ENCODE assay signal across 11 cellular contexts in genomic region chr2:727071-727470, GRCh38. TPM values are rescaled to one million over a fixed set of nuclear protein-coding genes. Genes with fewer than 3 reads are reported as not detected.
DNase-seq lines count a peak whose midpoint lies in the region; ATAC-seq and TF ChIP-seq lines count a peak whose summit lies in the region.
"Had no signal": no experiment of that assay in that cellular context is flagged by ENCODE, and none has a peak within 500 bp of the region (broad histone marks: within the 10 kb centered on the region; RNA-seq: fewer than 3 reads in every experiment).

No MANE protein-coding gene starts in this region.

- no peak overlapping the region for H3K27ac ChIP-seq in transverse colon
- H3K27ac ChIP-seq: upper lobe of right lung had no signal

- intact Hi-C loops in left colon (cut with DNase I, micrococcal nuclease): no loop called here
- intact Hi-C loops in transverse colon (cut with DNase I; ENCODE audit: low total_unique reads): no loop called here

- DNase-seq in GM13977 (ENCODE audit: low spot score) (peak; percentile 47), NCI-H1694 treated with DMSO at 0.1 percent for 48 hours (lab: John Stamatoyannopoulos, UW) (no peak), left colon (no peak), transverse colon (no peak), COR-L47 (lab: John Stamatoyannopoulos, UW) (no peak)
- DNase-seq: activated CD4-positive, alpha-beta T cell treated with anti-CD3 and anti-CD28 coated beads, Interleukin-2, amount 10 ng/mL, durations not matched to agents 24 days and 14 days; NCI-H1048; upper lobe of right lung had no signal

- no peak for TF ChIP-seq EP300 in transverse colon (IDR thresholded peaks at IDR 0.05; ENCODE audit: low read depth)

- no peaks in the 10 kb centered on the region for H3K9me3 ChIP-seq in transverse colon
- H3K9me3 ChIP-seq: upper lobe of right lung had no signal

- in situ Hi-C loops in GM13977 (cut with MboI; ENCODE audit: low pct_unique_long_range_greater_than_20kb, low sequenced_read_pairs, unreplicated experiment): no loop called here
- in situ Hi-C loops in transverse colon (cut with MboI; ENCODE audit: low pct_ligation_motif_present in 1 of 4, low pct_unique_long_range_greater_than_20kb in 1 of 4, low sequenced_read_pairs in 3 of 4): no loop called here

- 57 to 70% methylated on average over 6 of the region's 6 CpGs for WGBS in transverse colon (ENCODE audit: low coverage in 1 of 2), 2 donors

- no peaks in the 10 kb centered on the region for H3K4me1 ChIP-seq in transverse colon
- H3K4me1 ChIP-seq: upper lobe of right lung had no signal

- peak; percentile 71 for ATAC-seq in GM19372 (IDR thresholded peaks at IDR 0.05; ENCODE audit: low read depth, unreplicated experiment)
- ATAC-seq in HG02759 (IDR thresholded peaks at IDR 0.05; ENCODE audit: unreplicated experiment): peak; percentile 75
- peak; percentile 71 for ATAC-seq in HG03439 (IDR thresholded peaks at IDR 0.05; ENCODE audit: unreplicated experiment)
- no peak for ATAC-seq in left colon

- TF ChIP-seq POLR2A in transverse colon (IDR thresholded peaks at IDR 0.05): no peak

- TF ChIP-seq CTCF in GM13977 (IDR thresholded peaks at IDR 0.05; ENCODE audit: extremely low read depth, insufficient read depth, missing control alignments): no peak
- no peak for TF ChIP-seq CTCF in transverse colon (IDR thresholded peaks at IDR 0.05)

- H3K4me3 ChIP-seq in transverse colon: no peak overlapping the region
- H3K4me3 ChIP-seq: upper lobe of right lung had no signal

- no peaks in the 10 kb centered on the region for H3K36me3 ChIP-seq in transverse colon
- H3K36me3 ChIP-seq: upper lobe of right lung had no signal

- peaks cover 7% of the 10 kb centered on the region for H3K27me3 ChIP-seq in transverse colon
- H3K27me3 ChIP-seq: upper lobe of right lung had no signal

RNA-seq across cellular contexts. Expression of gene TMEM18, which starts 49.9 kb away (rescaled TPM):
- 10 to 100 TPM; 17.7 to 19.8 TPM for total RNA-seq in left colon
- 10 to 100 TPM; 11.0 to 31.0 (median 14.5) TPM for total RNA-seq in transverse colon
